22 cellular contexts compared by ENCODE assay signal in the genomic region with DNA sequence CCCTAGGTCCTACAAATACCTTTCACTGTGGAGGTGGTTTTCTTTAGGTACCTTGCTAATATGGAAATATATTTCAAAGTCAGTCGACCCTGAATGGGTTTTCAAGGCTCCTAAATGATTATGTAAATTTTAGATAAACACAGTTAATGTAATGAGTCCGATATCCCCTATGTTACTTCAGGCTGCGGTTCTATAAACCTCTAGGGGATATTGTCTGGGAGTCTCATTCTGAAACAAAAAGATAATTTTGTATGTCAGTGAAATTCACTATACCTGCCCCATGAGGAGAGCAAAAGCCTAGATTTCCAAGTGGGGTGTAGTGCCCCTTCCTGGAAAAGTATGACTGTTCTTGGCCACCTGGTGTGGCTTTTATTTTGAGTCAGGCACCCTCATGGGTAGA.
"Had no signal": no experiment of that assay in that cellular context is flagged by ENCODE, and none has a peak within 500 bp of the region (broad histone marks: within the 10 kb centered on the region; RNA-seq: fewer than 3 reads in every experiment).

No MANE protein-coding gene starts in this region.

- H3K9me3 ChIP-seq: gastrocnemius medialis, left lung, psoas muscle, sigmoid colon, thoracic aorta, tibial nerve, upper lobe of left lung had no signal

- H3K27me3 ChIP-seq: gastrocnemius medialis, left lung, neural progenitor cell, sigmoid colon, tibial nerve, upper lobe of left lung had no signal

- H3K27ac ChIP-seq: dorsolateral prefrontal cortex, gastrocnemius medialis, left lung, neural progenitor cell, psoas muscle, sigmoid colon, thoracic aorta, tibial nerve, upper lobe of left lung had no signal

- H3K4me1 ChIP-seq: left lung, neural progenitor cell, tibial nerve, upper lobe of left lung had no signal

- DNase-seq: dorsolateral prefrontal cortex; effector CD4-positive, alpha-beta T cell; foreskin fibroblast; gastrocnemius medialis; head of caudate nucleus; left cardiac atrium; left lung; mesenchymal stem cell; midbrain; naive thymus-derived CD4-positive, alpha-beta T cell; nucleus accumbens; psoas muscle; right cardiac atrium; sigmoid colon; stimulated activated CD4-positive, alpha-beta T cell treated with anti-CD3 and anti-CD28 coated beads, Interleukin-2, amount 100 ng/mL, for 24 hours; stimulated activated CD4-positive, alpha-beta T cell treated with anti-CD3 and anti-CD28 coated beads, Interleukin-4, amount 100 ng/mL, for 24 hours; stimulated activated naive CD8-positive, alpha-beta T cell treated with anti-CD3 and anti-CD28 coated beads, Interleukin-15, Interleukin-2, amounts not matched to agents 100 U/mL and 50 U/mL, for 24 hours; upper lobe of left lung had no signal

- H3K36me3 ChIP-seq: gastrocnemius medialis, left lung, neural progenitor cell, sigmoid colon, thoracic aorta, tibial nerve, upper lobe of left lung had no signal

- H3K4me3 ChIP-seq: dorsolateral prefrontal cortex, gastrocnemius medialis, left lung, neural progenitor cell, psoas muscle, sigmoid colon, thoracic aorta, tibial nerve, upper lobe of left lung had no signal

- ATAC-seq: gastrocnemius medialis; left lung; naive thymus-derived CD4-positive, alpha-beta T cell; psoas muscle; right cardiac atrium; stimulated activated effector memory CD8-positive, alpha-beta T cell treated with anti-CD3 and anti-CD28 coated beads, Interleukin-12 subunit alpha, Interleukin-12 subunit beta, amount 100 ng/mL, for 72 hours; stimulated activated naive CD8-positive, alpha-beta T cell treated with anti-CD3 and anti-CD28 coated beads, Interleukin-15, Interleukin-2, amounts not matched to agents 100 U/mL and 50 U/mL, for 24 hours had no signal
